In genomic region chr18:11850821-11851155, GRCh38 we compare ENCODE assay signal across 8 cellular contexts. TPM values are rescaled to one million over a fixed set of nuclear protein-coding genes. Genes with fewer than 3 reads are reported as not detected.
DNase-seq lines count a peak whose midpoint lies in the region; ATAC-seq, FAIRE-seq and TF ChIP-seq lines count a peak whose summit lies in the region.

No MANE protein-coding gene starts in this region.

- H3K27me3 ChIP-seq in astrocyte (ENCODE audit: insufficient read depth, low read length): no peaks in the 10 kb centered on the region
- no peaks in the 10 kb centered on the region for H3K27me3 ChIP-seq in iPS-20b (ENCODE audit: insufficient read depth, low read length)

- H3K9me3 ChIP-seq in astrocyte (ENCODE audit: insufficient read depth, low read depth, low read length) (no peaks in the 10 kb centered on the region), iPS-20b (ENCODE audit: insufficient read depth, low read depth, low read length) (no peaks in the 10 kb centered on the region)

- no peak overlapping the region for H2AFZ ChIP-seq in astrocyte (ENCODE audit: low read depth, low read length)

- no peaks in the 10 kb centered on the region for H3K27me3 Mint-ChIP-seq in astrocyte (ENCODE audit: low read depth, unreplicated experiment)
- H3K27me3 Mint-ChIP-seq in stimulated activated naive B cell treated with anti-CD40 and anti-IgM and Interleukin-4, amounts not matched to agents 10 μg/mL and 1 μg/mL and 100 μg/mL, for 72 hours: no peaks in the 10 kb centered on the region

- no peak for TF ChIP-seq CTCF in astrocyte (IDR thresholded peaks at IDR 0.05; ENCODE audit: insufficient read depth, low read depth, low read length)

- H3K4me1 ChIP-seq in astrocyte (ENCODE audit: insufficient read depth, low read length) (peaks cover 18% of the 10 kb centered on the region), iPS-20b (ENCODE audit: insufficient read depth, low read length) (peaks cover 10% of the 10 kb centered on the region; the same call in 1 of the 2 replicates)

- H3K27ac ChIP-seq in astrocyte (ENCODE audit: low read depth, low read length): peak overlapping the region; percentile 99
- H3K27ac ChIP-seq in iPS-20b (ENCODE audit: low read length): no peak overlapping the region

- ATAC-seq in GM21786 (IDR thresholded peaks at IDR 0.05; ENCODE audit: unreplicated experiment): peak; percentile 30
- peak; percentile 53 to 58 for ATAC-seq in stimulated activated naive B cell treated with anti-CD40 and anti-IgM and Interleukin-4, amounts not matched to agents 10 μg/mL and 1 μg/mL and 100 μg/mL, for 72 hours (replicated peaks)

- DNase-seq in M059J (ENCODE audit: low read depth): peak; percentile 80
- no peak for DNase-seq in astrocyte (ENCODE audit: low read depth)
- DNase-seq in stimulated activated naive B cell treated with anti-CD40 and anti-IgM and Interleukin-4, amounts not matched to agents 10 μg/mL and 1 μg/mL and 100 μg/mL, for 72 hours: no peak
- DNase-seq in frontal cortex (ENCODE audit: low spot score in 2 of 2): no peak
- DNase-seq in GM19240 (ENCODE audit: insufficient read length, low spot score): no peak

- peak overlapping the region; percentile 100 for H3K27ac Mint-ChIP-seq in astrocyte (ENCODE audit: unreplicated experiment)
- peak overlapping the region; percentile 99 for H3K27ac Mint-ChIP-seq in stimulated activated naive B cell treated with anti-CD40 and anti-IgM and Interleukin-4, amounts not matched to agents 10 μg/mL and 1 μg/mL and 100 μg/mL, for 72 hours

- peaks cover 18% of the 10 kb centered on the region for H3K4me1 Mint-ChIP-seq in astrocyte (ENCODE audit: low read depth, unreplicated experiment)
- H3K4me1 Mint-ChIP-seq in stimulated activated naive B cell treated with anti-CD40 and anti-IgM and Interleukin-4, amounts not matched to agents 10 μg/mL and 1 μg/mL and 100 μg/mL, for 72 hours: peaks cover 8 to 17% of the 10 kb centered on the region in 2 donors

- H3K79me2 ChIP-seq in astrocyte (ENCODE audit: insufficient read depth, low read length): peaks cover 41% of the 10 kb centered on the region

- peak overlapping the region; percentile 100 for H3K9ac ChIP-seq in astrocyte (ENCODE audit: low read length)
- H3K9ac ChIP-seq in iPS-20b (ENCODE audit: low read depth, low read length): peak overlapping the region; percentile 74; the same call in 1 of the 2 replicates

- H3K4me3 ChIP-seq in GM08714 (ENCODE audit: low read length) (peak overlapping the region; percentile 73), astrocyte (ENCODE audit: insufficient read depth, low read depth, low read length) (peak overlapping the region; percentile 100), iPS-20b (ENCODE audit: low read length) (peak overlapping the region; percentile 99)

- H3K36me3 ChIP-seq in astrocyte (ENCODE audit: insufficient read depth, low read length) (no peaks in the 10 kb centered on the region), iPS-20b (ENCODE audit: insufficient read depth, low read depth, low read length) (no peaks in the 10 kb centered on the region)

- FAIRE-seq in astrocyte (lab: Jason Lieb, UNC) (no peak), frontal cortex (lab: Jason Lieb, UNC) (no peak)

- no peaks in the 10 kb centered on the region for H3K9me3 Mint-ChIP-seq in astrocyte (ENCODE audit: unreplicated experiment)
- H3K9me3 Mint-ChIP-seq in stimulated activated naive B cell treated with anti-CD40 and anti-IgM and Interleukin-4, amounts not matched to agents 10 μg/mL and 1 μg/mL and 100 μg/mL, for 72 hours: no peaks in the 10 kb centered on the region

- H4K20me1 ChIP-seq in astrocyte (ENCODE audit: insufficient read depth, low read length): peaks cover 9% of the 10 kb centered on the region

- peak overlapping the region; percentile 100 for H3K4me3 Mint-ChIP-seq in astrocyte (ENCODE audit: unreplicated experiment)
- peak overlapping the region; percentile 96 to 100 for H3K4me3 Mint-ChIP-seq in stimulated activated naive B cell treated with anti-CD40 and anti-IgM and Interleukin-4, amounts not matched to agents 10 μg/mL and 1 μg/mL and 100 μg/mL, for 72 hours

- H3K4me2 ChIP-seq in astrocyte (ENCODE audit: low read length): peak overlapping the region; percentile 90

- H3K36me3 Mint-ChIP-seq in astrocyte (ENCODE audit: low read depth, unreplicated experiment): no peaks in the 10 kb centered on the region
- H3K36me3 Mint-ChIP-seq in stimulated activated naive B cell treated with anti-CD40 and anti-IgM and Interleukin-4, amounts not matched to agents 10 μg/mL and 1 μg/mL and 100 μg/mL, for 72 hours: peaks cover 4 to 14% of the 10 kb centered on the region in 2 donors

RNA-seq across cellular contexts. Expression of gene CHMP1B, which starts 0.4 kb away (rescaled TPM):
- total RNA-seq in M059J (2014; rRNA removed; shearing (Covaris generic)): 33.0 and 50.2 TPM in 2 replicates
- total RNA-seq in astrocyte (45.0 and 49.7 TPM in 2 replicates), frontal cortex (78.7 TPM)

RNA-seq across cellular contexts. Expression of gene MPPE1, which starts 57.3 kb away (rescaled TPM):
- total RNA-seq in M059J (2014; rRNA removed; shearing (Covaris generic)): 34.7 and 35.9 TPM in 2 replicates
- 22.8 and 29.4 TPM in 2 replicates for total RNA-seq in astrocyte
- total RNA-seq in frontal cortex: 16.3 TPM
